ENCODE assay signal across 8 cellular contexts in genomic region chr18:79962835-79963657, GRCh38. TPM values are rescaled to one million over a fixed set of nuclear protein-coding genes. Genes with fewer than 3 reads are reported as not detected.
DNase-seq lines count a peak whose midpoint lies in the region; ATAC-seq, FAIRE-seq and TF ChIP-seq lines count a peak whose summit lies in the region.

No MANE protein-coding gene starts in this region.

- intact Hi-C loops in uterus (cut with DNase I; ENCODE audit: low total_unique reads) = no loop called here

- H3K4me1 ChIP-seq in RWPE2 (ENCODE audit: insufficient read depth, poor library complexity, severe bottlenecking) = peaks cover 28% of the 10 kb centered on the region
- H3K4me1 ChIP-seq in uterus = peaks cover 0 to 3% of the 10 kb centered on the region in 2 donors
- H3K4me1 ChIP-seq in foreskin keratinocyte = peaks cover 32% of the 10 kb centered on the region

- no peaks in the 10 kb centered on the region for H3K36me3 Mint-ChIP-seq in glutamatergic neuron (ENCODE audit: unreplicated experiment)

- H3K4me3 ChIP-seq in RWPE2 (ENCODE audit: severe bottlenecking) (no peak overlapping the region), uterus (no peak overlapping the region)

- POLR2A ChIA-PET in HEK293T (lab: Yijun Ruan, JAX) = no interaction called here

- H3K4me3 Mint-ChIP-seq in glutamatergic neuron (ENCODE audit: unreplicated experiment) = peak overlapping the region; percentile 64

- H3K27ac ChIP-seq in RWPE2 (ENCODE audit: poor library complexity, severe bottlenecking) (peak overlapping the region; percentile 38), uterus (no peak overlapping the region), foreskin keratinocyte (no peak overlapping the region)

- no peak for TF ChIP-seq POLR2A in uterus (IDR thresholded peaks at IDR 0.05)

- peaks cover 5% of the 10 kb centered on the region for H3K27me3 Mint-ChIP-seq in glutamatergic neuron (ENCODE audit: unreplicated experiment)

- FAIRE-seq in D721Med (lab: Jason Lieb, UNC) = peak; percentile 94

- H3K36me3 ChIP-seq in RWPE2 (ENCODE audit: low read depth) = peaks cover 13% of the 10 kb centered on the region; the same call in 1 of the 2 replicates
- no peaks in the 10 kb centered on the region for H3K36me3 ChIP-seq in uterus

- TF ChIP-seq CTCF in D721Med (IDR thresholded peaks at IDR 0.05; ENCODE audit: insufficient read depth, missing control alignments) (no peak), RWPE2 (IDR thresholded peaks at IDR 0.05; ENCODE audit: poor library complexity, severe bottlenecking) (no peak), glutamatergic neuron (IDR thresholded peaks at IDR 0.05; ENCODE audit: partially characterized antibody, unreplicated experiment) (no peak), uterus (IDR thresholded peaks at IDR 0.05) (no peak), foreskin keratinocyte (conservative IDR thresholded peaks at IDR 0.05) (no peak)

- peak overlapping the region; percentile 4 for H3K27ac Mint-ChIP-seq in glutamatergic neuron (ENCODE audit: unreplicated experiment)

- peaks cover 2% of the 10 kb centered on the region for H3K9me3 Mint-ChIP-seq in glutamatergic neuron (ENCODE audit: unreplicated experiment)

- H3K27me3 ChIP-seq in RWPE2 (ENCODE audit: insufficient read depth, poor library complexity, severe bottlenecking) (no peaks in the 10 kb centered on the region), uterus (peaks cover 0 to 3% of the 10 kb centered on the region in 2 donors), foreskin keratinocyte (no peaks in the 10 kb centered on the region)

- H3K9me3 ChIP-seq in RWPE2 (ENCODE audit: severe bottlenecking) = no peaks in the 10 kb centered on the region
- H3K9me3 ChIP-seq in uterus = no peaks in the 10 kb centered on the region

- peak; percentile 61 for ATAC-seq in GM21576 (IDR thresholded peaks at IDR 0.05; ENCODE audit: unreplicated experiment)
- ATAC-seq in RWPE2 (ENCODE audit: low read depth) = no peak
- no peak for ATAC-seq in foreskin keratinocyte

- peaks cover 9% of the 10 kb centered on the region for H3K4me1 Mint-ChIP-seq in glutamatergic neuron (ENCODE audit: low read depth, unreplicated experiment)

- DNase-seq in D721Med (ENCODE audit: insufficient read length, low spot score) (no peak), RWPE2 (ENCODE audit: low spot score) (no peak), glutamatergic neuron (no peak), OCI-M2 (lab: John Stamatoyannopoulos, UW; ENCODE audit: unreplicated experiment) (no peak), uterus (no peak), foreskin keratinocyte (no peak), HEK293T (ENCODE audit: extremely low spot score) (no peak)

- CTCF ChIA-PET in HEK293T (lab: Yijun Ruan, JAX) = no interaction called here

TF ChIP-seq in HEK293T, 16 proteins besides CTCF, POLR2A, EP300 and RAD21:
- no peak for TF ChIP-seq BHLHE40 (IDR thresholded peaks at IDR 0.05; ENCODE audit: borderline replicate concordance)
- no peak for TF ChIP-seq TARDBP (IDR thresholded peaks at IDR 0.05)
- TF ChIP-seq PKNOX1 (IDR thresholded peaks at IDR 0.05) = no peak
- no peak for TF ChIP-seq HDGF (IDR thresholded peaks at IDR 0.05; ENCODE audit: borderline replicate concordance)
- TF ChIP-seq FOXK2 (IDR thresholded peaks at IDR 0.05) = no peak
- TF ChIP-seq NFRKB (IDR thresholded peaks at IDR 0.05) = no peak
- TF ChIP-seq CTBP1 (IDR thresholded peaks at IDR 0.05; ENCODE audit: borderline replicate concordance) = no peak
- no peak for TF ChIP-seq SP1 (IDR thresholded peaks at IDR 0.05)
- TF ChIP-seq FOXA1 (IDR thresholded peaks at IDR 0.05) = no peak
- no peak for TF ChIP-seq ZNF384 (IDR thresholded peaks at IDR 0.05)
- TF ChIP-seq ELF4 (IDR thresholded peaks at IDR 0.05) = no peak
- no peak for TF ChIP-seq LEF1 (IDR thresholded peaks at IDR 0.05; ENCODE audit: borderline replicate concordance)
- no peak for TF ChIP-seq FOXM1 (IDR thresholded peaks at IDR 0.05; ENCODE audit: borderline replicate concordance)
- TF ChIP-seq L3MBTL2 (conservative IDR thresholded peaks at IDR 0.05) = no peak
- no peak for TF ChIP-seq SUZ12 (IDR thresholded peaks at IDR 0.05)
- TF ChIP-seq ARNT (IDR thresholded peaks at IDR 0.05) = no peak
TF ChIP-seq in HEK293T: peak in this region for 0.

RNA-seq across cellular contexts. Expression of gene HSBP1L1, which starts 1.4 kb away (rescaled TPM):
- total RNA-seq in glutamatergic neuron (ENCODE audit: unreplicated experiment) (not detected), uterus (10 to 100 TPM in 2 of 4 donors, 1 to 10 TPM in 2; 6.6 to 21.3 (median 15.0) TPM), foreskin keratinocyte (23.9 and 26.1 TPM in 2 replicates)
- polyA plus RNA-seq in foreskin keratinocyte = 28.2 and 32.0 TPM in 2 replicates

RNA-seq across cellular contexts. Expression of gene SLC66A2, which starts 11.6 kb away (rescaled TPM):
- total RNA-seq in glutamatergic neuron (ENCODE audit: unreplicated experiment) (56.6 TPM), uterus (10 to 100 TPM; 20.3 to 42.5 (median 32.5) TPM), foreskin keratinocyte (32.7 and 33.7 TPM in 2 replicates)
- polyA plus RNA-seq in foreskin keratinocyte = 35.1 and 36.7 TPM in 2 replicates

RNA-seq across cellular contexts. Expression of gene TXNL4A, which starts 25.3 kb away (rescaled TPM):
- total RNA-seq in glutamatergic neuron (ENCODE audit: unreplicated experiment) = 104 TPM
- 10 to 100 TPM in 3 of 4 donors, 1 to 10 TPM in 1; 7.4 to 80.7 (median 34.4) TPM for total RNA-seq in uterus
- 124 and 135 TPM in 2 replicates for total RNA-seq in foreskin keratinocyte
- polyA plus RNA-seq in foreskin keratinocyte = 187 and 200 TPM in 2 replicates
